Comparison of ENCODE assay signal across 8 cellular contexts in the genomic region with DNA sequence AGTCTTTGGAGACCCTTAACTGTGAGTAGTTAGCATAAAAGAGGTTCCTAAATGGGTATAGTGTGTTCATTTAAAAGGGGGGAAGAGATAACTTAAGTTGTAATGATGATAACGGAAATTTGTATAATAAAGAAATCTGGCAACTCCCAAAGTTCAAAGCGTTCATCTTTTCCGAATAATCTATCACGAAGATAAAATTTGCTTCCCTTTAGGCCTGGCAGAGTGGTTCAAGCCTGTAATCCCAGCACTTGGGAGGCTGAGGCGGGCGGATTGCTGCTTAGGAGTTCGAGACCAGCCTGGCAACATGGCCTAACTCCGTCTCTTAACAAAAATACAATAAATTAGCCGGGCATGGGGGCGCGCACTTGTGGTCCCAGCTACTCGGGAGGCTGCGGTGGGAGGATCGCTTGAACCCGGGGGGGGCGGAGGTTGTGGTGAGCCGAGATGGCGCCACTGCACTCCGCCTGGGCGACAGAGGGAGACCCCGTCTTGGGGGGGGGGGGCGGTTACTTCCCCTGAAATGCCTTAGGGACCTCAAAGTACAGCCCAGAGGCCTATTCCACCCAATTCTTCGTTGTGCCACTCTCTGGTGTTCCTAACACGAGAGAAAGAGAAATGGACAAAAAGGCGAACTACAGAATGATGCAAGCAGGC. TPM values are rescaled to one million over a fixed set of nuclear protein-coding genes. Genes with fewer than 3 reads are reported as not detected.
DNase-seq lines count a peak whose midpoint lies in the region; ATAC-seq and TF ChIP-seq lines count a peak whose summit lies in the region.

No MANE protein-coding gene starts in this region.

- H3K4me1 ChIP-seq in esophagus muscularis mucosa (peaks cover 48 to 55% (median 51%) of the 10 kb centered on the region in 4 donors), neural progenitor cell (peaks cover 10% of the 10 kb centered on the region), transverse colon (peaks cover 16 to 51% (median 36%) of the 10 kb centered on the region in 4 donors)

- 38% methylated on average over 19 of the region's 25 CpGs for WGBS in esophagus muscularis mucosa
- 22 to 39% methylated on average over 12 to 14 of the region's 25 CpGs for WGBS in transverse colon (ENCODE audit: low coverage in 1 of 2), 2 donors

- TF ChIP-seq EP300 in esophagus muscularis mucosa (IDR thresholded peaks at IDR 0.05) (no peak), transverse colon (IDR thresholded peaks at IDR 0.05; ENCODE audit: low read depth) (no peak)

- H3K36me3 Mint-ChIP-seq in activated CD8-positive, alpha-beta memory T cell treated with anti-CD3 and anti-CD28 coated beads, Interleukin-2, amount 10 ng/mL, durations not matched to agents 7 days and 5 days = peaks cover 40% of the 10 kb centered on the region
- peaks cover 42% of the 10 kb centered on the region for H3K36me3 Mint-ChIP-seq in neural progenitor cell

- peak overlapping the region; percentile 98 for H3K27ac Mint-ChIP-seq in activated CD8-positive, alpha-beta memory T cell treated with anti-CD3 and anti-CD28 coated beads, Interleukin-2, amount 10 ng/mL, durations not matched to agents 7 days and 5 days
- H3K27ac Mint-ChIP-seq in neural progenitor cell = peak overlapping the region; percentile 98

- H4K20me1 ChIP-seq in neural progenitor cell (ENCODE audit: low read depth) = peaks cover 9% of the 10 kb centered on the region

- TF ChIP-seq POLR2A in esophagus muscularis mucosa (IDR thresholded peaks at IDR 0.05; ENCODE audit: low read depth) (no peak), transverse colon (IDR thresholded peaks at IDR 0.05) (no peak)

- intact Hi-C loops in esophagus muscularis mucosa (cut with DNase I) (loop anchor here (5.0 kb wide), 1 partner anchor 110 kb away; a partner anchor contains a TSS), transverse colon (cut with DNase I; ENCODE audit: low total_unique reads) (no loop called here)

- H3K9me3 ChIP-seq in esophagus muscularis mucosa = no peaks in the 10 kb centered on the region
- no peaks in the 10 kb centered on the region for H3K9me3 ChIP-seq in neural progenitor cell (ENCODE audit: low read depth)
- H3K9me3 ChIP-seq in transverse colon = no peaks in the 10 kb centered on the region

- no peak for TF ChIP-seq CTCF in esophagus muscularis mucosa (IDR thresholded peaks at IDR 0.05)
- TF ChIP-seq CTCF in neural progenitor cell (IDR thresholded peaks at IDR 0.05) = no peak
- TF ChIP-seq CTCF in transverse colon (IDR thresholded peaks at IDR 0.05) = no peak
- no peak for TF ChIP-seq CTCF in GM13977 (IDR thresholded peaks at IDR 0.05; ENCODE audit: extremely low read depth, insufficient read depth, missing control alignments)

- DNase-seq in SKM-1 treated with dmso at 0.1 percent for 144 hours (lab: John Stamatoyannopoulos, UW; ENCODE audit: unreplicated experiment) (peak; percentile 57), SKM-1 (lab: John Stamatoyannopoulos, UW; ENCODE audit: unreplicated experiment) (no peak), esophagus muscularis mucosa (ENCODE audit: extremely low spot score) (no peak), neural progenitor cell (ENCODE audit: low spot score) (no peak), transverse colon (peak; percentile 38), GM13977 (ENCODE audit: low spot score) (no peak), NCI-H524 treated with DMSO at 0.1 percent for 48 hours (lab: John Stamatoyannopoulos, UW) (no peak)
- peak; percentile 71 for DNase-seq in activated CD8-positive, alpha-beta memory T cell treated with anti-CD3 and anti-CD28 coated beads, Interleukin-2, amount 10 ng/mL, durations not matched to agents 7 days and 5 days

- CTCF ChIA-PET in activated CD8-positive, alpha-beta memory T cell treated with anti-CD3 and anti-CD28 coated beads, Interleukin-2, amount 10 ng/mL, durations not matched to agents 7 days and 5 days (lab: Charles Lee) = interaction anchor here (0.9 to 1.9 kb wide), 5 partner anchors 43 to 110 kb away, joined by 3 to 6 read pairs (median 4); a partner anchor contains a TSS

- peak overlapping the region; percentile 91 for H3K4me3 Mint-ChIP-seq in activated CD8-positive, alpha-beta memory T cell treated with anti-CD3 and anti-CD28 coated beads, Interleukin-2, amount 10 ng/mL, durations not matched to agents 7 days and 5 days
- H3K4me3 Mint-ChIP-seq in neural progenitor cell = peak overlapping the region; percentile 99

- peak overlapping the region; percentile 76 for H3K9ac ChIP-seq in neural progenitor cell

- H3K79me2 ChIP-seq in neural progenitor cell (ENCODE audit: low read depth) = peaks cover 57% of the 10 kb centered on the region

- H3K4me2 ChIP-seq in neural progenitor cell = peak overlapping the region; percentile 84

- H2AFZ ChIP-seq in neural progenitor cell (replicated peaks) = peak overlapping the region; percentile 59

- peaks cover 16% of the 10 kb centered on the region for H3F3A ChIP-seq in neural progenitor cell (ENCODE audit: low read depth)

- in situ Hi-C loops in transverse colon (cut with MboI; ENCODE audit: low pct_ligation_motif_present in 1 of 4, low pct_unique_long_range_greater_than_20kb in 1 of 4, low sequenced_read_pairs in 3 of 4) (no loop called here), GM13977 (cut with MboI; ENCODE audit: low pct_unique_long_range_greater_than_20kb, low sequenced_read_pairs, unreplicated experiment) (no loop called here)

- H3K36me3 ChIP-seq in esophagus muscularis mucosa = peaks cover 0 to 13% (median 5%) of the 10 kb centered on the region in 4 donors
- peaks cover 14% of the 10 kb centered on the region for H3K36me3 ChIP-seq in neural progenitor cell
- peaks cover 0 to 13% (median 0%) of the 10 kb centered on the region in 4 donors for H3K36me3 ChIP-seq in transverse colon

- H3K4me3 ChIP-seq in esophagus muscularis mucosa (peak overlapping the region; percentile 72 to 84 (median 82)), neural progenitor cell (peak overlapping the region; percentile 85), transverse colon (peak overlapping the region; percentile 70 to 83 (median 70))

- peaks cover 4% of the 10 kb centered on the region for H3K27me3 Mint-ChIP-seq in activated CD8-positive, alpha-beta memory T cell treated with anti-CD3 and anti-CD28 coated beads, Interleukin-2, amount 10 ng/mL, durations not matched to agents 7 days and 5 days
- H3K27me3 Mint-ChIP-seq in neural progenitor cell (ENCODE audit: insufficient read depth, low read depth) = no peaks in the 10 kb centered on the region

- H3K27ac ChIP-seq in esophagus muscularis mucosa (replicated peaks in 1 of 4) = peak overlapping the region; percentile 89 to 96 (median 92)
- H3K27ac ChIP-seq in neural progenitor cell = peak overlapping the region; percentile 84
- H3K27ac ChIP-seq in transverse colon = peak overlapping the region; percentile 92 to 96 (median 92)

- H3K4me1 Mint-ChIP-seq in activated CD8-positive, alpha-beta memory T cell treated with anti-CD3 and anti-CD28 coated beads, Interleukin-2, amount 10 ng/mL, durations not matched to agents 7 days and 5 days = peaks cover 51% of the 10 kb centered on the region
- peaks cover 14% of the 10 kb centered on the region for H3K4me1 Mint-ChIP-seq in neural progenitor cell

- no peak for ATAC-seq in activated CD8-positive, alpha-beta memory T cell treated with anti-CD3 and anti-CD28 coated beads, Interleukin-2, amount 10 ng/mL, durations not matched to agents 7 days and 5 days

- no peaks in the 10 kb centered on the region for H3K9me3 Mint-ChIP-seq in activated CD8-positive, alpha-beta memory T cell treated with anti-CD3 and anti-CD28 coated beads, Interleukin-2, amount 10 ng/mL, durations not matched to agents 7 days and 5 days (ENCODE audit: low read depth)
- peaks cover 13% of the 10 kb centered on the region for H3K9me3 Mint-ChIP-seq in neural progenitor cell

- H3K27me3 ChIP-seq in esophagus muscularis mucosa (no peaks in the 10 kb centered on the region), neural progenitor cell (no peaks in the 10 kb centered on the region), transverse colon (no peaks in the 10 kb centered on the region)

RNA-seq across cellular contexts. Expression of a gene that starts 0.9 kb away (rescaled TPM):
- 100 to 1,000 TPM in 1 of 2 experiments, 10 to 100 TPM in 1; 87.9 to 112 TPM for total RNA-seq in activated CD8-positive, alpha-beta memory T cell treated with anti-CD3 and anti-CD28 coated beads, Interleukin-2, amount 10 ng/mL, durations not matched to agents 7 days and 5 days
- 100 to 1,000 TPM in 3 of 4 donors, 10 to 100 TPM in 1; 81.2 to 198 (median 106) TPM for total RNA-seq in esophagus muscularis mucosa
- total RNA-seq in neural progenitor cell (ENCODE audit: low replicate concordance) = 86.2 and 153 TPM in 2 replicates
- 100 to 1,000 TPM in 2 of 4 donors, 10 to 100 TPM in 2; 64.0 to 231 (median 123) TPM for total RNA-seq in transverse colon

RNA-seq across cellular contexts. Expression of a gene that starts 48.5 kb away (rescaled TPM):
- 10 to 100 TPM; 57.6 to 64.6 TPM for total RNA-seq in activated CD8-positive, alpha-beta memory T cell treated with anti-CD3 and anti-CD28 coated beads, Interleukin-2, amount 10 ng/mL, durations not matched to agents 7 days and 5 days
- total RNA-seq in esophagus muscularis mucosa = 10 to 100 TPM; 33.1 to 58.6 (median 42.4) TPM
- total RNA-seq in neural progenitor cell (ENCODE audit: low replicate concordance) = 34.6 and 55.9 TPM in 2 replicates
- 10 to 100 TPM in 3 of 4 donors, 1 to 10 TPM in 1; 10.0 to 91.3 (median 32.1) TPM for total RNA-seq in transverse colon

Comparison
In these comparisons a context has a peak if more than half of its experiments do, and no peak if none do; other contexts are left out.
1. DNase-seq: peak in SKM-1 treated with dmso at 0.1 percent for 144 hours (single experiment), activated CD8-positive, alpha-beta memory T cell treated with anti-CD3 and anti-CD28 coated beads, Interleukin-2, amount 10 ng/mL, durations not matched to agents 7 days and 5 days (single experiment) and transverse colon (single experiment); none in SKM-1 (single experiment), esophagus muscularis mucosa (single experiment), neural progenitor cell (single experiment), GM13977 (single experiment) and NCI-H524 treated with DMSO at 0.1 percent for 48 hours (single experiment).
2. Peak in every context shown above with its lines, with median percentiles within 50 percentile points of each other: H3K27ac ChIP-seq and H3K4me3 ChIP-seq.